Comparison of ENCODE assay signal across 30 cellular contexts in the genomic region with DNA sequence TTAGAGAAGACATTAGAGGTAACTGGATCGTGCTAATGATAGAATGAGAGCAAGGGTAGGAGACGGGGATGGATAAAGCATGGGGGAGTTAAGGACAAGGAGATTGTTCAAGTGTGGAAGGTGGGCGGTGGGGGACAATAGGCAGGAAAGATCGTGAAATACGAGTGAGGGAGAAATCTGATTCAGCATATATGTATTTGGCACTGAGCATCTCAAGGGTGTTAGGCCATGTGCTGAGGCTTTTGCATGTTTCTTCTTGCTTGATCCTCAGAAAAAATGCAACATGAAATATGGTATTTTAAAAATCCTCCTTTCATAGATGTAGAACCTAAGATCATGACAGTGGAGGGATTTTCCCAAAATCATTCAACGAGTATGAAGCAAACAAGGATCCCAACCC.
"Had no signal": no experiment of that assay in that cellular context is flagged by ENCODE, and none has a peak within 500 bp of the region (broad histone marks: within the 10 kb centered on the region; RNA-seq: fewer than 3 reads in every experiment).

No MANE protein-coding gene starts in this region.

- H3K27ac ChIP-seq: dorsolateral prefrontal cortex, epithelial cell of prostate, gastroesophageal sphincter, lower lobe of right lung, ovary, psoas muscle, sigmoid colon, thoracic aorta, tibial nerve, upper lobe of left lung had no signal

- H3K9me3 ChIP-seq: gastroesophageal sphincter, lower lobe of right lung, ovary, psoas muscle, sigmoid colon, thoracic aorta, tibial nerve, upper lobe of left lung had no signal

- ATAC-seq: esophagus mucosa; gastroesophageal sphincter; left colon; left ventricle myocardium superior; lower lobe of right lung; natural killer cell; psoas muscle; right cardiac atrium; stimulated activated memory B cell treated with anti-CD40 and anti-IgM and Interleukin-4, amounts not matched to agents 10 μg/mL and 1 μg/mL and 100 μg/mL, for 72 hours; stimulated activated naive CD8-positive, alpha-beta T cell treated with anti-CD3 and anti-CD28 coated beads, Interleukin-15, Interleukin-2, amounts not matched to agents 100 U/mL and 50 U/mL, for 24 hours had no signal

- H3K27me3 ChIP-seq: dorsolateral prefrontal cortex, gastroesophageal sphincter, ovary, sigmoid colon, tibial nerve, upper lobe of left lung had no signal

- DNase-seq: dorsolateral prefrontal cortex; effector CD4-positive, alpha-beta T cell; foreskin fibroblast; hypothalamus; immature natural killer cell; islet precursor cell; kidney glomerular epithelial cell; left colon; left ventricle myocardium superior; lower lobe of right lung; natural killer cell; occipital lobe; ovary; posterior cingulate gyrus; psoas muscle; right cardiac atrium; sigmoid colon; stimulated activated CD4-positive, alpha-beta T cell treated with anti-CD3 and anti-CD28 coated beads, Interleukin-2, amount 100 ng/mL, for 24 hours; stimulated activated CD4-positive, alpha-beta T cell treated with anti-CD3 and anti-CD28 coated beads, Interleukin-4, amount 100 ng/mL, for 24 hours; stimulated activated naive CD8-positive, alpha-beta T cell treated with anti-CD3 and anti-CD28 coated beads, Interleukin-15, Interleukin-2, amounts not matched to agents 100 U/mL and 50 U/mL, for 24 hours; substantia nigra; upper lobe of left lung had no signal

- H3K4me1 ChIP-seq: gastroesophageal sphincter, lower lobe of right lung, psoas muscle, sigmoid colon, tibial nerve, upper lobe of left lung had no signal

- H3K36me3 ChIP-seq: lower lobe of right lung, ovary, upper lobe of left lung had no signal

- H3K4me3 ChIP-seq: dorsolateral prefrontal cortex, gastroesophageal sphincter, lower lobe of right lung, ovary, psoas muscle, sigmoid colon, thoracic aorta, tibial nerve, upper lobe of left lung had no signal

- FAIRE-seq: colon, urothelium cell line had no signal
